In genomic region chr2:88691339-88692183, GRCh38 we compare ENCODE assay signal across 8 cellular contexts. TPM values are rescaled to one million over a fixed set of nuclear protein-coding genes. Genes with fewer than 3 reads are reported as not detected.
DNase-seq lines count a peak whose midpoint lies in the region; ATAC-seq and TF ChIP-seq lines count a peak whose summit lies in the region.

Gene RPIA, plus strand, starts transcription at chr2:88691673. Its CDS starts 26 bp downstream, at chr2:88691699.

- in situ Hi-C loops in GM18951 (cut with MboI; ENCODE audit: low sequenced_read_pairs, unreplicated experiment): no loop called here

- no peaks in the 10 kb centered on the region for H3K27me3 ChIP-seq in spleen (replicated peaks in 1 of 7)

- POLR2A ChIA-PET in WTC11 (lab: Charles Lee): no interaction called here

- TF ChIP-seq CTCF in AG09319 (IDR thresholded peaks at IDR 0.05; ENCODE audit: low read depth, low read length): peak; percentile 45
- TF ChIP-seq CTCF in WTC11 (IDR thresholded peaks at IDR 0.05): 0 out of 2 replicates have a peak, but pooled peaks have one; percentile 20
- TF ChIP-seq CTCF in cardiac fibroblast (IDR thresholded peaks at IDR 0.05; ENCODE audit: low read depth, low read length): peak; percentile 46
- peak; percentile 54 to 94 (median 87) for TF ChIP-seq CTCF in spleen (IDR thresholded peaks at IDR 0.05 in 8 of 11, conservative IDR thresholded peaks at IDR 0.05 in 3 of 11)

- DNase-seq in AG09319 (ENCODE audit: extremely low read depth, low read depth): peak; percentile 93
- DNase-seq in NCI-H226: peak; percentile 97
- peak; percentile 99 for DNase-seq in WTC11 (ENCODE audit: low spot score)
- DNase-seq in cardiac fibroblast (ENCODE audit: low read depth in 2 of 2): peak; percentile 99
- peak; percentile 98 for DNase-seq in immature natural killer cell
- peak; percentile 100 for DNase-seq in spleen

- CTCF ChIA-PET in WTC11 (lab: Charles Lee): interaction anchor here (0.6 to 2.8 kb wide), 11 partner anchors 10 to 1373 kb away, joined by 3 to 11 read pairs (median 4); no protein-coding TSS in a partner anchor

- no peaks in the 10 kb centered on the region for H3K36me3 ChIP-seq in spleen

- H3K27ac Mint-ChIP-seq in WTC11 (peak within 1 kb of the TSS; percentile 96), immature natural killer cell (peak within 1 kb of the TSS; percentile 90 to 96 (median 95))

- peaks cover 0 to 51% (median 28%) of the 10 kb centered on the region in 6 donors for H3K4me1 ChIP-seq in spleen

- H3K9me3 Mint-ChIP-seq in WTC11 (peaks cover 39% of the 10 kb centered on the region), immature natural killer cell (no peaks in the 10 kb centered on the region)

- intact Hi-C loops in spleen (cut with DNase I; ENCODE audit: low total_unique reads): no loop called here

- H3K4me3 Mint-ChIP-seq in WTC11: peak within 1 kb of the TSS; percentile 93
- peak within 1 kb of the TSS; percentile 92 to 98 (median 96) for H3K4me3 Mint-ChIP-seq in immature natural killer cell

- ATAC-seq in HG03196 (IDR thresholded peaks at IDR 0.05; ENCODE audit: unreplicated experiment): peak; percentile 97
- peak; percentile 98 for ATAC-seq in WTC11

- peak; percentile 80 for TF ChIP-seq POLR2A in GM18951 (IDR thresholded peaks at IDR 0.05; ENCODE audit: extremely low read depth, insufficient read depth, insufficient read length)
- TF ChIP-seq POLR2A in spleen (IDR thresholded peaks at IDR 0.05): peak in 1 of 3 donors; percentile 60

- 0 to 1% (median 0%) methylated on average over 34 to 71 of the region's 71 CpGs for WGBS in spleen, 5 donors

- H3K36me3 Mint-ChIP-seq in WTC11 (peaks cover 34% of the 10 kb centered on the region), immature natural killer cell (no peaks in the 10 kb centered on the region)

- H3K27me3 Mint-ChIP-seq in WTC11 (ENCODE audit: low read depth) (peaks cover 20% of the 10 kb centered on the region), immature natural killer cell (ENCODE audit: low read depth in 3 of 3) (peaks cover 0 to 3% (median 2%) of the 10 kb centered on the region in 3 donors)

- H3K4me1 Mint-ChIP-seq in WTC11 (peaks cover 30% of the 10 kb centered on the region), immature natural killer cell (peaks cover 38 to 46% of the 10 kb centered on the region in 2 donors)

- H3K9me3 ChIP-seq in spleen: no peaks in the 10 kb centered on the region

- H3K4me3 ChIP-seq in cardiac fibroblast (replicated peaks in 1 of 2; ENCODE audit: low read depth in 2 of 2, low read length in 2 of 2): peak within 1 kb of the TSS; percentile 81 to 91
- peak within 1 kb of the TSS; percentile 74 to 97 (median 93) for H3K4me3 ChIP-seq in spleen

- peak within 1 kb of the TSS; percentile 58 to 89 (median 84) for H3K27ac ChIP-seq in spleen

TF ChIP-seq in WTC11, 78 proteins besides CTCF, POLR2A, EP300 and RAD21 (continues in another document):
- TF ChIP-seq IRF2 (CRISPR knock-in tag; IDR thresholded peaks at IDR 0.05; ENCODE audit: borderline replicate concordance, low read depth) (no peak), EMX1 (CRISPR knock-in tag; IDR thresholded peaks at IDR 0.05) (no peak), GTF2I (CRISPR knock-in tag; conservative IDR thresholded peaks at IDR 0.05) (no peak), JAZF1 (CRISPR knock-in tag; IDR thresholded peaks at IDR 0.05) (no peak), ELF4 (CRISPR knock-in tag; IDR thresholded peaks at IDR 0.05; ENCODE audit: low read depth) (peak; percentile 84; the same call in 1 of the 2 replicates), GABPB1 (CRISPR knock-in tag; IDR thresholded peaks at IDR 0.05) (peak; percentile 72; the same call in 1 of the 2 replicates), ATF1 (CRISPR knock-in tag; IDR thresholded peaks at IDR 0.05) (no peak), NFE2L1 (CRISPR knock-in tag; IDR thresholded peaks at IDR 0.05) (peak; percentile 80; the same call in 1 of the 2 replicates), RORB (CRISPR knock-in tag; IDR thresholded peaks at IDR 0.05) (no peak), TEAD1 (CRISPR knock-in tag; IDR thresholded peaks at IDR 0.05) (peak; percentile 77; the same call in 1 of the 2 replicates), SMAD4 (CRISPR knock-in tag; IDR thresholded peaks at IDR 0.05) (peak; percentile 67; the same call in 1 of the 2 replicates), CREM (CRISPR knock-in tag; IDR thresholded peaks at IDR 0.05) (peak; percentile 94), TEAD4 (CRISPR knock-in tag; IDR thresholded peaks at IDR 0.05) (peak; percentile 86), OVOL2 (CRISPR knock-in tag; IDR thresholded peaks at IDR 0.05; ENCODE audit: borderline replicate concordance) (no peak), ZNF317 (CRISPR knock-in tag; IDR thresholded peaks at IDR 0.05; ENCODE audit: borderline replicate concordance, low read depth) (no peak), KAT7 (CRISPR knock-in tag; IDR thresholded peaks at IDR 0.05; ENCODE audit: borderline replicate concordance) (peak; percentile 81; the same call in 1 of the 2 replicates), ZNF138 (CRISPR knock-in tag; conservative IDR thresholded peaks at IDR 0.05) (no peak), TCF7 (CRISPR knock-in tag; IDR thresholded peaks at IDR 0.05; ENCODE audit: low read depth) (peak; percentile 94), ZNF423 (CRISPR knock-in tag; IDR thresholded peaks at IDR 0.05) (peak; percentile 72), RELA (CRISPR knock-in tag; IDR thresholded peaks at IDR 0.05; ENCODE audit: borderline replicate concordance) (peak; percentile 92; the same call in 1 of the 2 replicates)
- TF ChIP-seq, protein P1, sequence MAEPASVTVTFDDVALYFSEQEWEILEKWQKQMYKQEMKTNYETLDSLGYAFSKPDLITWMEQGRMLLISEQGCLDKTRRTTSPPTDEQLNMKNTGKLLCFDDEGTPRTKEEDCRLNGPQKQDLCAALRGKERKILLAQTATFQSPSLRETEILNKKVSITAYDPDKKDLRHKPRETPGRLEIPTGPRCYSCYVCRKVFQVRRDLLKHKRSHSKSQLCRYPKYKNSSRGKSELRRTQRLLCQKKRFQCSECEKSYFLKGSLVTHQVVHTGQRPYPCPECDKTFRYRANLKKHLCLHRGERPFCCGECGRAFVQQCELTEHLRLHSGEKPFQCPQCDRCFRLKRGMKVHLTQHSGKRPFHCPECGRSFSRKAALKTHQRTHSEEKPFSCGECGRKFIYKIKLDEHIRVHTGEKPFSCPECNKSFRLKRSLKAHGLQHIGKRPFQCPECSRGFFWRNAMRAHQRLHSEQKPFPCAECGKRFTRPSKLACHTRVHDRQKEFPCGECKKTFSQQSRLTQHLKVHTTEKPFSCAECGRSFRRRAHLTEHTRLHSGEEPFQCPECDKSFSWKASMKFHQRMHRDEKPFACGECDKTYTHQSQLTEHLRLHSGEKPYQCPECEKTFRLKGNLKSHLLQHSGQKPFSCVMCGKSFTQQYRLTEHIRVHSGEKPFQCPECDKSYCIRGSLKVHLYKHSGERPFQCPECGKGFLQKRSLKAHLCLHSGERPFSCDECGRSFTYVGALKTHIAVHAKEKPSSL (CRISPR knock-in tag; conservative IDR thresholded peaks at IDR 0.05): no peak
- TF ChIP-seq, protein P2, sequence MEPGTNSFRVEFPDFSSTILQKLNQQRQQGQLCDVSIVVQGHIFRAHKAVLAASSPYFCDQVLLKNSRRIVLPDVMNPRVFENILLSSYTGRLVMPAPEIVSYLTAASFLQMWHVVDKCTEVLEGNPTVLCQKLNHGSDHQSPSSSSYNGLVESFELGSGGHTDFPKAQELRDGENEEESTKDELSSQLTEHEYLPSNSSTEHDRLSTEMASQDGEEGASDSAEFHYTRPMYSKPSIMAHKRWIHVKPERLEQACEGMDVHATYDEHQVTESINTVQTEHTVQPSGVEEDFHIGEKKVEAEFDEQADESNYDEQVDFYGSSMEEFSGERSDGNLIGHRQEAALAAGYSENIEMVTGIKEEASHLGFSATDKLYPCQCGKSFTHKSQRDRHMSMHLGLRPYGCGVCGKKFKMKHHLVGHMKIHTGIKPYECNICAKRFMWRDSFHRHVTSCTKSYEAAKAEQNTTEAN (CRISPR knock-in tag; IDR thresholded peaks at IDR 0.05): peak; percentile 85; the same call in 1 of the 2 replicates
- TF ChIP-seq, protein P3, sequence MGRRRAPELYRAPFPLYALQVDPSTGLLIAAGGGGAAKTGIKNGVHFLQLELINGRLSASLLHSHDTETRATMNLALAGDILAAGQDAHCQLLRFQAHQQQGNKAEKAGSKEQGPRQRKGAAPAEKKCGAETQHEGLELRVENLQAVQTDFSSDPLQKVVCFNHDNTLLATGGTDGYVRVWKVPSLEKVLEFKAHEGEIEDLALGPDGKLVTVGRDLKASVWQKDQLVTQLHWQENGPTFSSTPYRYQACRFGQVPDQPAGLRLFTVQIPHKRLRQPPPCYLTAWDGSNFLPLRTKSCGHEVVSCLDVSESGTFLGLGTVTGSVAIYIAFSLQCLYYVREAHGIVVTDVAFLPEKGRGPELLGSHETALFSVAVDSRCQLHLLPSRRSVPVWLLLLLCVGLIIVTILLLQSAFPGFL (CRISPR knock-in tag; IDR thresholded peaks at IDR 0.05; ENCODE audit: borderline replicate concordance): peak; percentile 94
- TF ChIP-seq, protein P4, sequence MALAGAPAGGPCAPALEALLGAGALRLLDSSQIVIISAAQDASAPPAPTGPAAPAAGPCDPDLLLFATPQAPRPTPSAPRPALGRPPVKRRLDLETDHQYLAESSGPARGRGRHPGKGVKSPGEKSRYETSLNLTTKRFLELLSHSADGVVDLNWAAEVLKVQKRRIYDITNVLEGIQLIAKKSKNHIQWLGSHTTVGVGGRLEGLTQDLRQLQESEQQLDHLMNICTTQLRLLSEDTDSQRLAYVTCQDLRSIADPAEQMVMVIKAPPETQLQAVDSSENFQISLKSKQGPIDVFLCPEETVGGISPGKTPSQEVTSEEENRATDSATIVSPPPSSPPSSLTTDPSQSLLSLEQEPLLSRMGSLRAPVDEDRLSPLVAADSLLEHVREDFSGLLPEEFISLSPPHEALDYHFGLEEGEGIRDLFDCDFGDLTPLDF (CRISPR knock-in tag; IDR thresholded peaks at IDR 0.05): no peak; the same call in 1 of the 2 replicates
- TF ChIP-seq, protein P5, sequence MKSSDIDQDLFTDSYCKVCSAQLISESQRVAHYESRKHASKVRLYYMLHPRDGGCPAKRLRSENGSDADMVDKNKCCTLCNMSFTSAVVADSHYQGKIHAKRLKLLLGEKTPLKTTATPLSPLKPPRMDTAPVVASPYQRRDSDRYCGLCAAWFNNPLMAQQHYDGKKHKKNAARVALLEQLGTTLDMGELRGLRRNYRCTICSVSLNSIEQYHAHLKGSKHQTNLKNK (CRISPR knock-in tag; IDR thresholded peaks at IDR 0.05): no peak

RNA-seq across cellular contexts. Expression of gene RPIA, which starts in this region (rescaled TPM):
- total RNA-seq in WTC11 (2021) (21.8 to 23.4 TPM (median 23.4 TPM) in 3 replicates), spleen (10 to 100 TPM; 11.3 to 31.9 (median 22.4) TPM)
- polyA plus RNA-seq in immature natural killer cell (10 to 100 TPM; 32.5 to 48.9 (median 46.2) TPM), spleen (10 to 100 TPM; 26.5 to 43.2 (median 34.3) TPM)

Comparison
In these comparisons a context has a peak if more than half of its experiments do, and no peak if none do; other contexts are left out.
1. Peak in every context shown above with its lines: DNase-seq, ATAC-seq, H3K4me3 ChIP-seq and H3K27ac ChIP-seq.
2. CTCF ChIP-seq: peak in every context shown above with its lines; median percentile 87 in spleen; 46 in cardiac fibroblast; 45 in AG09319; 20 in WTC11.